In the genomic region with DNA sequence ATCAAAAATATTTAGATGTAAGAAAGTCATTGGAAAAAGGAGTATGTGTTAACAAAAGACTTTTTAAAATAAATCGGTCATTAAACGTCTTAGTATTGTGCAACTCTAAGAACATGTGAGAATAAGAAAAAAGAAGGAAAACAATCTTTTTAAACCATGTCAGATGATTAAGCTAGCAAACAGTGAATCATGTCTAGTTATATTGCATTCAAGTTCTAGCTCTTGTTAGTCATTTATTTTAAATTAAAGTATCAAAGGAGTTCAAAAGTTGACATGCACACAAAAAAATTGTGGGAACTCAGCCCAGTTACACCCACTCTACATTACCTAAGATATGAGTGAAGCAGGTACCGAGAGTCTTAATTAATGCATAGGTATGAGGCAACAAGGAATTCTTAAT, we compare ENCODE assay signal across 1 cellular context.
TF ChIP-seq lines count a peak whose summit lies in the region.

No MANE protein-coding gene starts in this region.

TF ChIP-seq in HCT116, 20 proteins besides CTCF, POLR2A, EP300 and RAD21 (continued from another document):
- TF ChIP-seq, protein P1, sequence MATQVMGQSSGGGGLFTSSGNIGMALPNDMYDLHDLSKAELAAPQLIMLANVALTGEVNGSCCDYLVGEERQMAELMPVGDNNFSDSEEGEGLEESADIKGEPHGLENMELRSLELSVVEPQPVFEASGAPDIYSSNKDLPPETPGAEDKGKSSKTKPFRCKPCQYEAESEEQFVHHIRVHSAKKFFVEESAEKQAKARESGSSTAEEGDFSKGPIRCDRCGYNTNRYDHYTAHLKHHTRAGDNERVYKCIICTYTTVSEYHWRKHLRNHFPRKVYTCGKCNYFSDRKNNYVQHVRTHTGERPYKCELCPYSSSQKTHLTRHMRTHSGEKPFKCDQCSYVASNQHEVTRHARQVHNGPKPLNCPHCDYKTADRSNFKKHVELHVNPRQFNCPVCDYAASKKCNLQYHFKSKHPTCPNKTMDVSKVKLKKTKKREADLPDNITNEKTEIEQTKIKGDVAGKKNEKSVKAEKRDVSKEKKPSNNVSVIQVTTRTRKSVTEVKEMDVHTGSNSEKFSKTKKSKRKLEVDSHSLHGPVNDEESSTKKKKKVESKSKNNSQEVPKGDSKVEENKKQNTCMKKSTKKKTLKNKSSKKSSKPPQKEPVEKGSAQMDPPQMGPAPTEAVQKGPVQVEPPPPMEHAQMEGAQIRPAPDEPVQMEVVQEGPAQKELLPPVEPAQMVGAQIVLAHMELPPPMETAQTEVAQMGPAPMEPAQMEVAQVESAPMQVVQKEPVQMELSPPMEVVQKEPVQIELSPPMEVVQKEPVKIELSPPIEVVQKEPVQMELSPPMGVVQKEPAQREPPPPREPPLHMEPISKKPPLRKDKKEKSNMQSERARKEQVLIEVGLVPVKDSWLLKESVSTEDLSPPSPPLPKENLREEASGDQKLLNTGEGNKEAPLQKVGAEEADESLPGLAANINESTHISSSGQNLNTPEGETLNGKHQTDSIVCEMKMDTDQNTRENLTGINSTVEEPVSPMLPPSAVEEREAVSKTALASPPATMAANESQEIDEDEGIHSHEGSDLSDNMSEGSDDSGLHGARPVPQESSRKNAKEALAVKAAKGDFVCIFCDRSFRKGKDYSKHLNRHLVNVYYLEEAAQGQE (IDR thresholded peaks at IDR 0.05; ENCODE audit: low read depth), result no peak
- peak; percentile 81 for TF ChIP-seq JUND (IDR thresholded peaks at IDR 0.05)
- TF ChIP-seq EZH2phosphoT487 (IDR thresholded peaks at IDR 0.05; ENCODE audit: borderline replicate concordance), result no peak
- no peak for TF ChIP-seq ELF1 (IDR thresholded peaks at IDR 0.05; ENCODE audit: borderline replicate concordance, low read depth)
- no peak for TF ChIP-seq EZH2 (IDR thresholded peaks at IDR 0.05)
- TF ChIP-seq FOSL1 (IDR thresholded peaks at IDR 0.05; ENCODE audit: low read depth), result peak; percentile 75
- TF ChIP-seq, protein P2, sequence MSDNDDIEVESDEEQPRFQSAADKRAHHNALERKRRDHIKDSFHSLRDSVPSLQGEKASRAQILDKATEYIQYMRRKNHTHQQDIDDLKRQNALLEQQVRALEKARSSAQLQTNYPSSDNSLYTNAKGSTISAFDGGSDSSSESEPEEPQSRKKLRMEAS (IDR thresholded peaks at IDR 0.05), result no peak
- TF ChIP-seq YY1 (IDR thresholded peaks at IDR 0.05; ENCODE audit: extremely low read depth, insufficient replicate concordance, low read depth, low read length), result no peak
- TF ChIP-seq TCF7L2 (IDR thresholded peaks at IDR 0.05; ENCODE audit: borderline replicate concordance, extremely low read depth, insufficient read depth, insufficient read length), result no peak
- peak; percentile 82 for TF ChIP-seq EGR1 (IDR thresholded peaks at IDR 0.05; ENCODE audit: low read depth)
- TF ChIP-seq ZFX (IDR thresholded peaks at IDR 0.05), result no peak
- no peak for TF ChIP-seq ZNF274 (IDR thresholded peaks at IDR 0.05; ENCODE audit: low read depth, low read length)
- peak; percentile 37; the same call in 1 of the 2 replicates for TF ChIP-seq SIN3A (IDR thresholded peaks at IDR 0.05; ENCODE audit: low read depth)
- peak; percentile 93 for TF ChIP-seq CEBPB (IDR thresholded peaks at IDR 0.05; ENCODE audit: low read depth)
- peak; percentile 47; the same call in 1 of the 2 replicates for TF ChIP-seq SRF (IDR thresholded peaks at IDR 0.05; ENCODE audit: low read depth)
- TF ChIP-seq, protein P3, sequence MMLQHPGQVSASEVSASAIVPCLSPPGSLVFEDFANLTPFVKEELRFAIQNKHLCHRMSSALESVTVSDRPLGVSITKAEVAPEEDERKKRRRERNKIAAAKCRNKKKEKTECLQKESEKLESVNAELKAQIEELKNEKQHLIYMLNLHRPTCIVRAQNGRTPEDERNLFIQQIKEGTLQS (IDR thresholded peaks at IDR 0.05), result no peak
- TF ChIP-seq POLR2AphosphoS5 (IDR thresholded peaks at IDR 0.05; ENCODE audit: low read depth, low read length), result no peak; the same call in 1 of the 2 replicates
- TF ChIP-seq CBX3 (IDR thresholded peaks at IDR 0.05; ENCODE audit: low read depth), result no peak
- TF ChIP-seq SP1 (IDR thresholded peaks at IDR 0.05; ENCODE audit: low read depth), result peak; percentile 78
